In the genomic region with DNA sequence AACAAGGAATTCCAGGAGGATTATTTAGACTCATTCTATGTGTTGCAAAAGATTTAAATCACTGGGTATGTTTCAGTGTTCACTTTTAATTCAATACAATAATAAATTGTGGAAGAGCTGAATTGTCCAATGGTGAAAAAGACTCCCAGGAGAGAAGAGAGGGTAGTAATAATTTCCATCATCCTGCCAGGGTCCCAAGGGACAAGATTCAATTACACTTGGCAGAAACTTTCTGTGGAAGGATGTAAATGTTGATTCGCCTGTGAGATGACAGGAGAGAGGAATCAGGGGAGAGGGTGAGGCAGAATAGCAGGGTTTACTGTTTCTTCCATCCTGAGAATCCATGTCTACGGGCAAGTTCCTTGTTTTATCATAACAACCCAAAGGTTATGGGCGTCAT, we compare ENCODE assay signal across 15 cellular contexts.
DNase-seq lines count a peak whose midpoint lies in the region; ATAC-seq and TF ChIP-seq lines count a peak whose summit lies in the region.
"Had no signal": no experiment of that assay in that cellular context is flagged by ENCODE, and none has a peak within 500 bp of the region (broad histone marks: within the 10 kb centered on the region; RNA-seq: fewer than 3 reads in every experiment).

No MANE protein-coding gene starts in this region.

- DNase-seq in natural killer cell (no peak), T-cell (no peak), fibroblast of the conjunctiva (ENCODE audit: low read depth) (peak; percentile 36), activated T-cell treated with anti-CD3 and anti-CD28 coated beads for 4 hours (no peak), occipital lobe (lab: John Stamatoyannopoulos, UW) (no peak), tibial artery (no peak)
- DNase-seq in natural killer cell treated with Interleukin-12 subunit alpha and Interleukin-12 subunit beta and Interleukin-15 and Interleukin-18, amount 100 ng/mL, for 72 hours (ENCODE audit: low spot score), result no peak
- DNase-seq: NCI-H187 treated with DMSO at 0.1 percent for 48 hours, NCI-H774, PC-9, SJCRH30 had no signal

- ATAC-seq in natural killer cell (no peak), T-cell (replicated peaks in 1 of 4) (no peak)
- ATAC-seq in natural killer cell treated with Interleukin-12 subunit alpha and Interleukin-12 subunit beta and Interleukin-15 and Interleukin-18, amount 100 ng/mL, for 72 hours, result no peak
- ATAC-seq: GM23338, HCT116 had no signal

- POLR2A ChIA-PET in T-cell (lab: Charles Lee), result no interaction called here

- H3K4me1 ChIP-seq in subcutaneous abdominal adipose tissue (ENCODE audit: control insufficient read depth in 5 of 5, insufficient read depth in 5 of 5, low read length in 5 of 5) (peaks cover 2 to 12% (median 8%) of the 10 kb centered on the region in 5 donors), tibial artery (peaks cover 0 to 22% (median 3%) of the 10 kb centered on the region in 4 donors)
- H3K4me1 ChIP-seq: SJCRH30 had no signal

- H3K27me3 Mint-ChIP-seq in natural killer cell (ENCODE audit: low read depth in 2 of 2) (no peaks in the 10 kb centered on the region), T-cell (no peaks in the 10 kb centered on the region)
- no peaks in the 10 kb centered on the region for H3K27me3 Mint-ChIP-seq in natural killer cell treated with Interleukin-12 subunit alpha and Interleukin-12 subunit beta and Interleukin-15 and Interleukin-18, amount 100 ng/mL, for 72 hours

- intact Hi-C loops in natural killer cell (cut with micrococcal nuclease) (no loop called here), tibial artery (cut with DNase I; ENCODE audit: low total_unique reads) (no loop called here)

- no peaks in the 10 kb centered on the region for H3K9me3 ChIP-seq in subcutaneous abdominal adipose tissue (ENCODE audit: control insufficient read depth in 5 of 5, low read length in 5 of 5)
- H3K9me3 ChIP-seq in tibial artery, result no peaks in the 10 kb centered on the region
- H3K9me3 ChIP-seq: SJCRH30 had no signal

- H3K27ac Mint-ChIP-seq in natural killer cell (peak overlapping the region; percentile 53 to 64), T-cell (peak overlapping the region; percentile 12 to 63)
- H3K27ac Mint-ChIP-seq in natural killer cell treated with Interleukin-12 subunit alpha and Interleukin-12 subunit beta and Interleukin-15 and Interleukin-18, amount 100 ng/mL, for 72 hours, result peak overlapping the region in 1 of 2 donors; percentile 81
- H3K27ac Mint-ChIP-seq: GM23338 had no signal

- peaks cover 33% of the 10 kb centered on the region for H3K36me3 Mint-ChIP-seq in natural killer cell
- peaks cover 28% of the 10 kb centered on the region for H3K36me3 Mint-ChIP-seq in natural killer cell treated with Interleukin-12 subunit alpha and Interleukin-12 subunit beta and Interleukin-15 and Interleukin-18, amount 100 ng/mL, for 72 hours
- H3K36me3 Mint-ChIP-seq in T-cell, result peaks cover 79% of the 10 kb centered on the region

- H3K4me3 Mint-ChIP-seq in natural killer cell, result no peak overlapping the region
- no peak overlapping the region for H3K4me3 Mint-ChIP-seq in natural killer cell treated with Interleukin-12 subunit alpha and Interleukin-12 subunit beta and Interleukin-15 and Interleukin-18, amount 100 ng/mL, for 72 hours
- no peak overlapping the region for H3K4me3 Mint-ChIP-seq in T-cell
- H3K4me3 Mint-ChIP-seq: GM23338 had no signal

- H3K27ac ChIP-seq in subcutaneous abdominal adipose tissue (ENCODE audit: low read depth, low read length) (peak overlapping the region; percentile 55), tibial artery (peak overlapping the region in 1 of 2 donors; percentile 21)
- H3K27ac ChIP-seq: HL-60, PC-9, SJCRH30 had no signal

- H3K4me1 Mint-ChIP-seq in natural killer cell (peaks cover 0 to 15% of the 10 kb centered on the region in 2 donors), T-cell (peaks cover 0 to 5% (median 3%) of the 10 kb centered on the region in 3 donors)
- H3K4me1 Mint-ChIP-seq in natural killer cell treated with Interleukin-12 subunit alpha and Interleukin-12 subunit beta and Interleukin-15 and Interleukin-18, amount 100 ng/mL, for 72 hours (ENCODE audit: low read depth in 2 of 2), result peaks cover 9 to 12% of the 10 kb centered on the region in 2 donors

- H3K4me3 ChIP-seq in subcutaneous abdominal adipose tissue (ENCODE audit: low read depth in 1 of 5, low read length in 5 of 5) (no peak overlapping the region), tibial artery (no peak overlapping the region)
- H3K4me3 ChIP-seq: GM23338, PC-9, SJCRH30 had no signal

- CTCF ChIA-PET in T-cell (lab: Charles Lee), result no interaction called here

- H3K36me3 ChIP-seq in subcutaneous abdominal adipose tissue (ENCODE audit: control insufficient read depth in 5 of 5, insufficient read depth in 5 of 5, low read length in 5 of 5) (peaks cover 23 to 83% (median 65%) of the 10 kb centered on the region in 5 donors), tibial artery (peaks cover 71 to 78% (median 74%) of the 10 kb centered on the region in 3 donors)

- no peaks in the 10 kb centered on the region for H3K27me3 ChIP-seq in subcutaneous abdominal adipose tissue (ENCODE audit: control insufficient read depth in 5 of 5, insufficient read depth in 4 of 5, low read length in 5 of 5)
- H3K27me3 ChIP-seq in tibial artery, result no peaks in the 10 kb centered on the region
- H3K27me3 ChIP-seq: SJCRH30 had no signal

- H3K9ac ChIP-seq in subcutaneous abdominal adipose tissue (ENCODE audit: low read length in 5 of 5), result no peak overlapping the region

- H3K9me3 Mint-ChIP-seq in natural killer cell (no peaks in the 10 kb centered on the region), T-cell (no peaks in the 10 kb centered on the region)
- H3K9me3 Mint-ChIP-seq in natural killer cell treated with Interleukin-12 subunit alpha and Interleukin-12 subunit beta and Interleukin-15 and Interleukin-18, amount 100 ng/mL, for 72 hours, result no peaks in the 10 kb centered on the region
- H3K9me3 Mint-ChIP-seq: GM23338 had no signal

- TF ChIP-seq CTCF in natural killer cell (IDR thresholded peaks at IDR 0.05), result no peak
- no peak for TF ChIP-seq CTCF in tibial artery (IDR thresholded peaks at IDR 0.05)
